In genomic region chr4:48255130-48255958, GRCh38 we compare ENCODE assay signal across 19 cellular contexts. TPM values are rescaled to one million over a fixed set of nuclear protein-coding genes. Genes with fewer than 3 reads are reported as not detected.
A peak's percentile ranks its signal among the peaks of the same experiment; 100 is the strongest.
DNase-seq lines count a peak whose midpoint lies in the region; ATAC-seq, FAIRE-seq and TF ChIP-seq lines count a peak whose summit lies in the region.
"Had no signal": no experiment of that assay in that cellular context is flagged by ENCODE, and none has a peak within 500 bp of the region (broad histone marks: within the 10 kb centered on the region; RNA-seq: fewer than 3 reads in every experiment).

No MANE protein-coding gene starts in this region.

- CTCF ChIA-PET in GM12878 (lab: Yijun Ruan, JAX), result interaction anchor here (0.7 to 1.2 kb wide), 5 partner anchors 12 to 60 kb away, joined by 3 to 4 read pairs (median 3); no protein-coding TSS in a partner anchor

- H3K27ac ChIP-seq in GM12878 (ENCODE audit: control insufficient read depth, insufficient read depth) (no peak overlapping the region), lung (ENCODE audit: low read depth in 1 of 2, low read length in 1 of 2) (peak overlapping the region in 1 of 2 donors; percentile 45)
- H3K27ac ChIP-seq: GM23248, hepatocyte, neural progenitor cell, prostate gland had no signal

- H3K4me1 Mint-ChIP-seq in glutamatergic neuron (ENCODE audit: low read depth, unreplicated experiment), result no peaks in the 10 kb centered on the region
- H3K4me1 Mint-ChIP-seq: neural progenitor cell had no signal

- no peak overlapping the region for H3K4me3 ChIP-seq in GM12878
- H3K4me3 ChIP-seq in lung, result no peak overlapping the region
- H3K4me3 ChIP-seq: GM23248, hepatocyte, neural progenitor cell, prostate gland had no signal

- FAIRE-seq in HTR-8/SVneo (lab: Jason Lieb, UNC) (peak; percentile 36), GM12878 (lab: Jason Lieb, UNC) (no peak)
- FAIRE-seq: D721Med, HepG2 had no signal

- intact Hi-C loops in GM12878 (cut with micrococcal nuclease; ENCODE audit: unreplicated experiment), result no loop called here

- H3K9me3 Mint-ChIP-seq in glutamatergic neuron (ENCODE audit: unreplicated experiment), result peaks cover 1% of the 10 kb centered on the region
- H3K9me3 Mint-ChIP-seq: neural progenitor cell had no signal

- no peaks in the 10 kb centered on the region; the same call in 2 of the 3 replicates for H3K9me3 ChIP-seq in GM12878 (replicated peaks; ENCODE audit: control insufficient read depth, insufficient read depth, low read length)
- peaks cover 0 to 4% of the 10 kb centered on the region in 2 donors for H3K9me3 ChIP-seq in lung (ENCODE audit: control insufficient read depth in 2 of 2, insufficient read depth in 1 of 2, low read length in 1 of 2)
- H3K9me3 ChIP-seq: prostate gland had no signal

- TF ChIP-seq CTCF in GM12878 (IDR thresholded peaks at IDR 0.05 in 2 of 3, conservative IDR thresholded peaks at IDR 0.05 in 1 of 3; ENCODE audit: control insufficient read depth in 2 of 3, extremely low read depth in 1 of 3, insufficient read depth in 1 of 3, low read depth in 3 of 3, low read length in 3 of 3) (no peak), lung (IDR thresholded peaks at IDR 0.05; ENCODE audit: control extremely low read depth, extremely low read depth) (no peak), glutamatergic neuron (IDR thresholded peaks at IDR 0.05; ENCODE audit: partially characterized antibody, unreplicated experiment) (no peak)

- H3K9ac ChIP-seq in GM12878 (ENCODE audit: control insufficient read depth, insufficient read depth, low read length), result no peak overlapping the region
- H3K9ac ChIP-seq: GM23248, neural progenitor cell had no signal

- no peaks in the 10 kb centered on the region for H3K27me3 Mint-ChIP-seq in glutamatergic neuron (ENCODE audit: unreplicated experiment)

- POLR2A ChIA-PET in GM12878 (lab: Charles Lee), result interaction anchor here (0.7 to 1.7 kb wide), 4 partner anchors 12 to 45 kb away, joined by 3 to 5 read pairs (median 4); no protein-coding TSS in a partner anchor

- 90% methylated on average over 5 of the region's 5 CpGs for WGBS in GM12878 (ENCODE audit: insufficient coverage, insufficient replicate concordance, low lambda C conversion rate, missing lambda C conversion rate)
- 81 to 91% methylated on average over 5 of the region's 5 CpGs for WGBS in lung, 2 donors

- no peak overlapping the region for H3K4me2 ChIP-seq in GM12878 (ENCODE audit: control insufficient read depth, insufficient read depth)
- H3K4me2 ChIP-seq: hepatocyte, neural progenitor cell had no signal

- no peak overlapping the region for H3K27ac Mint-ChIP-seq in glutamatergic neuron (ENCODE audit: unreplicated experiment)
- H3K27ac Mint-ChIP-seq: neural progenitor cell had no signal

- H2AFZ ChIP-seq in GM12878 (ENCODE audit: control insufficient read depth, low read depth, low read length), result no peak overlapping the region
- H2AFZ ChIP-seq: GM23248, hepatocyte, neural progenitor cell had no signal

- peaks cover 0 to 5% of the 10 kb centered on the region in 2 experiments; a peak in 2 of 4 replicates for H3K36me3 ChIP-seq in GM12878 (ENCODE audit: control insufficient read depth in 2 of 2, insufficient read depth in 2 of 2, low read length in 1 of 2)
- H3K36me3 ChIP-seq in lung (ENCODE audit: control insufficient read depth in 2 of 2, insufficient read depth in 2 of 2, low read length in 2 of 2), result no peaks in the 10 kb centered on the region
- H3K36me3 ChIP-seq: neural progenitor cell, prostate gland had no signal

- BruUV-seq in GM12878 (replicated peaks; lab: Mats Ljungman, UMichigan), result no TSS peak

- H3K27me3 ChIP-seq in GM12878 (replicated peaks in 1 of 2; ENCODE audit: control insufficient read depth in 2 of 2, insufficient read depth in 2 of 2, low read length in 1 of 2) (no peaks in the 10 kb centered on the region), lung (ENCODE audit: control insufficient read depth, insufficient read depth) (no peaks in the 10 kb centered on the region)
- H3K27me3 ChIP-seq: hepatocyte, neural progenitor cell had no signal

- ATAC-seq in GM12878 (peak; percentile 40), lung (ENCODE audit: insufficient read depth, low FRiP score) (peak; percentile 78), GM21723 (IDR thresholded peaks at IDR 0.05; ENCODE audit: unreplicated experiment) (no peak)
- ATAC-seq: HepG2, Panc1 had no signal

- TF ChIP-seq POLR2A in GM12878 (IDR thresholded peaks at IDR 0.05; ENCODE audit: low read depth, low read length), result no peak

- RAD21 ChIA-PET in GM12878 (lab: Charles Lee; ENCODE audit: unreplicated experiment), result no interaction called here

- peaks cover 84% of the 10 kb centered on the region for H3K79me2 ChIP-seq in GM12878 (ENCODE audit: control insufficient read depth, insufficient read depth, low read length)

- H3K4me1 ChIP-seq in GM12878 (ENCODE audit: control insufficient read depth, insufficient read depth, low read length) (peaks cover 6% of the 10 kb centered on the region; the same call in 1 of the 2 replicates), lung (ENCODE audit: control insufficient read depth in 2 of 2, insufficient read depth in 2 of 2, low read length in 2 of 2) (peaks cover 5 to 8% of the 10 kb centered on the region in 2 donors)
- H3K4me1 ChIP-seq: neural progenitor cell, prostate gland had no signal

- TF ChIP-seq EP300 in GM12878 (IDR thresholded peaks at IDR 0.05; ENCODE audit: borderline replicate concordance in 1 of 2, control insufficient read depth in 1 of 2, low read depth in 2 of 2, low read length in 2 of 2), result no peak

- DNase-seq in HTR-8/SVneo (ENCODE audit: insufficient read length, low spot score) (no peak), NCI-H510A (lab: John Stamatoyannopoulos, UW) (peak; percentile 5), GM12878 (ENCODE audit: low read depth, low spot score) (no peak), lung (ENCODE audit: low spot score) (no peak), glutamatergic neuron (no peak), hypothalamus (lab: John Stamatoyannopoulos, UW) (no peak)
- DNase-seq: activated naive CD4-positive, alpha-beta T cell treated with Interleukin-2 at 50 U/mL for 16 hours; activated T-cell treated with anti-CD3 and anti-CD28 coated beads for 4 hours; NCI-H1694 treated with DMSO at 0.1 percent for 48 hours; NCI-H526 treated with DMSO at 0.1 percent for 48 hours; stimulated activated CD8-positive, alpha-beta memory T cell treated with anti-CD3 and anti-CD28 coated beads, Interleukin-4, amount 100 ng/mL, for 48 hours had no signal

- in situ Hi-C loops in GM12878 (cut with MboI), result no loop called here

- SMC1A ChIA-PET in GM12878 (lab: Charles Lee; ENCODE audit: uncharacterized antibody, unreplicated experiment), result interaction anchor here (0.8 to 2.1 kb wide), 9 partner anchors 10 to 209 kb away, joined by 3 to 6 read pairs (median 3); no protein-coding TSS in a partner anchor

- TF ChIP-seq RAD21 in GM12878 (IDR thresholded peaks at IDR 0.05; ENCODE audit: insufficient read depth, low read depth, low read length), result no peak

- H4K20me1 ChIP-seq in GM12878 (ENCODE audit: control insufficient read depth, insufficient read depth), result no peaks in the 10 kb centered on the region; the same call in 1 of the 2 replicates

- no peak overlapping the region for H3K4me3 Mint-ChIP-seq in glutamatergic neuron (ENCODE audit: unreplicated experiment)
- H3K4me3 Mint-ChIP-seq: neural progenitor cell had no signal

- no peaks in the 10 kb centered on the region for H3K36me3 Mint-ChIP-seq in glutamatergic neuron (ENCODE audit: unreplicated experiment)
- H3K36me3 Mint-ChIP-seq: neural progenitor cell had no signal

TF ChIP-seq in GM12878, 131 proteins besides CTCF, POLR2A, EP300 and RAD21 (continues in another document):
- no peak for TF ChIP-seq EED (IDR thresholded peaks at IDR 0.05; ENCODE audit: low read depth)
- no peak for TF ChIP-seq CREB1 (IDR thresholded peaks at IDR 0.05; ENCODE audit: low read depth)
- no peak for TF ChIP-seq SUZ12 (IDR thresholded peaks at IDR 0.05; ENCODE audit: unreplicated experiment)
- TF ChIP-seq IRF4 (IDR thresholded peaks at IDR 0.05; ENCODE audit: low read depth, low read length), result no peak
- TF ChIP-seq NBN (IDR thresholded peaks at IDR 0.05), result no peak
- TF ChIP-seq POLR2AphosphoS2 (IDR thresholded peaks at IDR 0.05; ENCODE audit: low read depth, low read length), result no peak
- no peak for TF ChIP-seq USF1 (IDR thresholded peaks at IDR 0.05; ENCODE audit: borderline replicate concordance, extremely low read length, insufficient read depth, low read depth, low read length)

RNA-seq across cellular contexts. Expression of gene TEC, which starts 14.3 kb away (rescaled TPM):
- total RNA-seq in GM12878 (2013; cell fraction: nucleolus; rRNA removed), result 172 and 194 TPM in 2 replicates
- 24.2 and 27.2 TPM in 2 replicates for total RNA-seq in GM12878 (2014; rRNA removed)
- total RNA-seq in GM12878 (2014; rRNA removed; fragmentation: Illumina TruSeq; extraction: Trizol), result 24.4 and 25.6 TPM in 2 replicates
- 19.0 and 20.2 TPM in 2 replicates for total RNA-seq in GM12878 (2021)
- 9.0 TPM for polyA plus RNA-seq in GM12878 (2011; ENCODE audit: low read depth)
- polyA plus RNA-seq in GM12878 (2011; rRNA removed), result 15.4 and 21.3 TPM in 2 replicates
- polyA plus RNA-seq in GM12878 (2011; cell fraction: cytosol; rRNA removed), result 6.2 and 7.2 TPM in 2 replicates
- polyA plus RNA-seq in GM12878 (2011; cell fraction: nucleus; rRNA removed), result 23.0 and 25.2 TPM in 2 replicates
- 15.4 and 23.3 TPM in 2 replicates for polyA plus RNA-seq in GM12878 (2012)
- 18.6 and 23.7 TPM in 2 replicates for polyA plus RNA-seq in GM12878 (2014; fragmentation: Illumina TruSeq; extraction: Trizol)
- polyA plus RNA-seq in GM12878 (2014; fragmentation: Nextera tagmentation; extraction: Ambion mirVana), result 1 to 10 TPM; 7.4 to 10.0 TPM
- polyA plus RNA-seq in GM12878 (2014; rRNA removed), result 17.3 and 19.3 TPM in 2 replicates
- 10 to 100 TPM; 14.6 to 15.5 TPM for polyA plus RNA-seq in GM12878 (2016; fragmentation: Nextera tagmentation; extraction: Ambion mirVana)
- polyA minus RNA-seq in GM12878 (2011; rRNA and poly(A)+ RNA removed), result 22.5 and 25.5 TPM in 2 replicates
- polyA minus RNA-seq in GM12878 (2011; cell fraction: cytosol; rRNA and poly(A)+ RNA removed), result 6.9 and 10.0 TPM in 2 replicates
- 24.5 and 36.4 TPM in 2 replicates for polyA minus RNA-seq in GM12878 (2011; cell fraction: nucleus; rRNA and poly(A)+ RNA removed)
- total RNA-seq in lung, result 10 to 100 TPM in 1 of 2 donors, 1 to 10 TPM in 1; 4.1 to 19.8 TPM
- polyA plus RNA-seq in lung, result 1 to 10 TPM; 2.0 TPM
- 0.37 TPM for total RNA-seq in glutamatergic neuron (ENCODE audit: unreplicated experiment)
- total RNA-seq: GM23248 had no signal
- polyA plus RNA-seq: GM23248 had no signal
